ENCODE assay signal across 1 cellular context in genomic region chr10:14751576-14752330, GRCh38.
TF ChIP-seq lines count a peak whose summit lies in the region.

No MANE protein-coding gene starts in this region.

TF ChIP-seq in liver, 16 proteins besides CTCF, POLR2A, EP300 and RAD21 (continued from another document):
- no peak for TF ChIP-seq REST (IDR thresholded peaks at IDR 0.05)
